Comparison of ENCODE assay signal across 1 cellular context in genomic region chr5:74130141-74130897, GRCh38.
A peak's percentile ranks its signal among the peaks of the same experiment; 100 is the strongest.
TF ChIP-seq lines count a peak whose summit lies in the region.

No MANE protein-coding gene starts in this region.

TF ChIP-seq in K562, 482 proteins besides CTCF, POLR2A, EP300 and RAD21:
- TF ChIP-seq DIDO1 (tag; IDR thresholded peaks at IDR 0.05; ENCODE audit: low read depth) (no peak), FOXJ3 (CRISPR knock-in tag; IDR thresholded peaks at IDR 0.05) (no peak), RFX1 (IDR thresholded peaks at IDR 0.05) (peak; percentile 54)
